8 cellular contexts compared by ENCODE assay signal in the genomic region with DNA sequence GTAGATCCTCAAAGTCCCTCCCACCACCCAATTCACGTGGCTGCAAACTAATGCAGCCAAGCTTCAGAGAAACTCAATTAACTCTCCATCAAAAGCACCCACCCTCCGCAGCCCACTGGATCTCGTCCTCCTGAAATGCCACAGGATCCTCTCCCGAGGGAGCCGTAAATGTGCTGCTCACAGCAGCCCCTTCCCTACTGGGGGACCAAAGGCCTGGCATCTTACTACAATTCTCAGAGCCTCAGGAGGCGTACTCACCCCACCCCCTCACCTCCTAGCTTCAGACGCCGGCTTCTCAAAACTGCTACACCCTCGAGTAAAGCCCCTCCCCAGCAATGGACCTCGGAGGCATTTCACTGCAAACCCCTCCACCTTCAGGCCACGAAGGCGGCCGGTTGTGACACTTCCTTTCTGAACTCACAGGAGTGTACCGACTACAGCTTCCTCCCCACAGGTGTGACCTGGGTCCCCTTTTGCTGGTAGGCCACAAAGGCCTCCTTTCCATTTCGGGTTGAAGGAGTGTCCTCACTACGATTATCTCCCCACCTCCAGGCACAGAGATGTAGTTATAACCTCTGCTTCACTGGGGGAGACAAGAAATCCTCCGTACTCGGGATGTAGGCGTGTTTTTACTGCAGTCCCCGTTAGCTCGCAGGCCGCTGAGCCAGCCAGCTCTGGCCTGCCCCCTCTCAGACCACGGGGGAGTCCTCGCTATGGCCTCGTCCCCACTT. TPM values are rescaled to one million over a fixed set of nuclear protein-coding genes. Genes with fewer than 3 reads are reported as not detected.
A peak's percentile ranks its signal among the peaks of the same experiment; 100 is the strongest.
DNase-seq lines count a peak whose midpoint lies in the region; ATAC-seq and TF ChIP-seq lines count a peak whose summit lies in the region.

No MANE protein-coding gene starts in this region.

- no peak for TF ChIP-seq CTCF in mesothelial cell of epicardium (IDR thresholded peaks at IDR 0.05; ENCODE audit: unreplicated experiment)

- peak overlapping the region; percentile 85 to 100 for H3K9ac ChIP-seq in duodenal mucosa (ENCODE audit: low read depth in 1 of 2, low read length in 2 of 2)

- DNase-seq in SHP77 treated with DMSO at 0.1 percent for 48 hours (lab: John Stamatoyannopoulos, UW), result peak; percentile 22
- no peak for DNase-seq in SHP77 (lab: John Stamatoyannopoulos, UW)
- DNase-seq in NCI-H460 (ENCODE audit: extremely low read depth, low read depth), result peak; percentile 6
- peak; percentile 77 for DNase-seq in activated CD4-positive, alpha-beta memory T cell treated with anti-CD3 and anti-CD28 coated beads for 36 hours
- peak in 1 of 2 experiments; percentile 42 for DNase-seq in mesothelial cell of epicardium (ENCODE audit: low spot score in 2 of 2, unreplicated experiment in 2 of 2)
- DNase-seq in stimulated activated CD8-positive, alpha-beta memory T cell treated with anti-CD3 and anti-CD28 coated beads, Interleukin-2, amount 100 ng/mL, for 48 hours (ENCODE audit: low read depth in 2 of 2), result peak; percentile 27 to 34

- POLR2A ChIA-PET in activated CD4-positive, alpha-beta memory T cell treated with anti-CD3 and anti-CD28 coated beads for 36 hours (lab: Charles Lee), result interaction anchor here (0.8 to 6.8 kb wide), 15 partner anchors 8 to 358 kb away, joined by 3 to 93 read pairs (median 4); partner anchors contain the start of genes CEP250, PHF20, RBM39 and SCAND1

- peak overlapping the region; percentile 97 for H3K27ac ChIP-seq in duodenal mucosa (ENCODE audit: low read depth, low read length)

- no peaks in the 10 kb centered on the region for H3K27me3 ChIP-seq in duodenal mucosa (ENCODE audit: control insufficient read depth in 1 of 2, insufficient read depth in 2 of 2, low read length in 2 of 2)

- H3K9me3 Mint-ChIP-seq in activated CD4-positive, alpha-beta memory T cell treated with anti-CD3 and anti-CD28 coated beads for 36 hours, result no peaks in the 10 kb centered on the region
- no peaks in the 10 kb centered on the region for H3K9me3 Mint-ChIP-seq in mesothelial cell of epicardium

- no peaks in the 10 kb centered on the region for H3K27me3 Mint-ChIP-seq in activated CD4-positive, alpha-beta memory T cell treated with anti-CD3 and anti-CD28 coated beads for 36 hours
- no peaks in the 10 kb centered on the region for H3K27me3 Mint-ChIP-seq in mesothelial cell of epicardium (ENCODE audit: low read depth)

- peaks cover 24% of the 10 kb centered on the region for H3K36me3 Mint-ChIP-seq in activated CD4-positive, alpha-beta memory T cell treated with anti-CD3 and anti-CD28 coated beads for 36 hours
- H3K36me3 Mint-ChIP-seq in mesothelial cell of epicardium, result peaks cover 4% of the 10 kb centered on the region

- peak overlapping the region; percentile 98 for H3K27ac Mint-ChIP-seq in activated CD4-positive, alpha-beta memory T cell treated with anti-CD3 and anti-CD28 coated beads for 36 hours
- peak overlapping the region; percentile 100 for H3K27ac Mint-ChIP-seq in mesothelial cell of epicardium

- intact Hi-C loops in activated CD4-positive, alpha-beta memory T cell treated with anti-CD3 and anti-CD28 coated beads for 36 hours (cut with micrococcal nuclease), result loop anchor here (2.0 to 5.0 kb wide), 6 partner anchors 35 to 362 kb away; partner anchors contain the start of genes CEP250, ERGIC3, NFS1 and PHF20

- peaks cover 45% of the 10 kb centered on the region for H3K4me1 Mint-ChIP-seq in activated CD4-positive, alpha-beta memory T cell treated with anti-CD3 and anti-CD28 coated beads for 36 hours (ENCODE audit: low read depth)
- H3K4me1 Mint-ChIP-seq in mesothelial cell of epicardium, result peaks cover 50% of the 10 kb centered on the region

- H3K4me3 Mint-ChIP-seq in activated CD4-positive, alpha-beta memory T cell treated with anti-CD3 and anti-CD28 coated beads for 36 hours, result peak overlapping the region; percentile 91
- H3K4me3 Mint-ChIP-seq in mesothelial cell of epicardium, result peak overlapping the region; percentile 95

- H3K9me3 ChIP-seq in duodenal mucosa (ENCODE audit: control insufficient read depth in 1 of 2, low read length in 2 of 2), result no peaks in the 10 kb centered on the region

- CTCF ChIA-PET in activated CD4-positive, alpha-beta memory T cell treated with anti-CD3 and anti-CD28 coated beads for 36 hours (lab: Charles Lee), result interaction anchor here (0.8 to 6.3 kb wide), 7 partner anchors 12 to 290 kb away, joined by 3 to 70 read pairs (median 5); partner anchors contain the start of genes NFS1, ROMO1, SCAND1 and SPAG4

- peak overlapping the region; percentile 80 to 100 for H3K4me3 ChIP-seq in duodenal mucosa (ENCODE audit: low read depth in 1 of 2, low read length in 2 of 2)

- ATAC-seq in HG02938 (IDR thresholded peaks at IDR 0.05; ENCODE audit: unreplicated experiment), result peak; percentile 29

- peaks cover under 1 to 4% of the 10 kb centered on the region in 2 donors for H3K36me3 ChIP-seq in duodenal mucosa (ENCODE audit: control insufficient read depth in 1 of 2, insufficient read depth in 2 of 2, low read length in 2 of 2)

- peaks cover 36 to 47% of the 10 kb centered on the region in 2 donors for H3K4me1 ChIP-seq in duodenal mucosa (ENCODE audit: control insufficient read depth in 1 of 2, insufficient read depth in 2 of 2, low read length in 2 of 2)

RNA-seq across cellular contexts. Expression of gene CPNE1, which starts 0.7 kb away (rescaled TPM):
- 92.2 and 109 TPM in 2 replicates for total RNA-seq in NCI-H460 (2014; rRNA removed; shearing (Covaris generic))
- polyA plus RNA-seq in NCI-H460 (2014; cell fraction: nucleus; rRNA removed), result 123 and 180 TPM in 2 replicates
- 100 to 1,000 TPM; 242 to 253 TPM for total RNA-seq in activated CD4-positive, alpha-beta memory T cell treated with anti-CD3 and anti-CD28 coated beads for 36 hours
- 221 to 246 TPM (median 238 TPM) in 3 replicates for total RNA-seq in mesothelial cell of epicardium

RNA-seq across cellular contexts. Expression of gene RBM12, which starts 0.7 kb away (rescaled TPM):
- 57.2 and 64.0 TPM in 2 replicates for total RNA-seq in NCI-H460 (2014; rRNA removed; shearing (Covaris generic))
- polyA plus RNA-seq in NCI-H460 (2014; cell fraction: nucleus; rRNA removed), result 53.3 and 76.6 TPM in 2 replicates
- 100 to 1,000 TPM; 110 to 114 TPM for total RNA-seq in activated CD4-positive, alpha-beta memory T cell treated with anti-CD3 and anti-CD28 coated beads for 36 hours
- total RNA-seq in mesothelial cell of epicardium, result 154 to 158 TPM (median 156 TPM) in 3 replicates

RNA-seq across cellular contexts. Expression of gene NFS1, which starts 35.2 kb away (rescaled TPM):
- total RNA-seq in NCI-H460 (2014; rRNA removed; shearing (Covaris generic)), result 92.8 and 101 TPM in 2 replicates
- polyA plus RNA-seq in NCI-H460 (2014; cell fraction: nucleus; rRNA removed), result 103 and 137 TPM in 2 replicates
- total RNA-seq in activated CD4-positive, alpha-beta memory T cell treated with anti-CD3 and anti-CD28 coated beads for 36 hours, result 10 to 100 TPM; 36.9 to 40.8 TPM
- total RNA-seq in mesothelial cell of epicardium, result 16.5 to 19.6 TPM (median 18.9 TPM) in 3 replicates

RNA-seq across cellular contexts. Expression of gene ROMO1, which starts 35.2 kb away (rescaled TPM):
- total RNA-seq in NCI-H460 (2014; rRNA removed; shearing (Covaris generic)), result 251 and 306 TPM in 2 replicates
- polyA plus RNA-seq in NCI-H460 (2014; cell fraction: nucleus; rRNA removed), result 67.4 and 180 TPM in 2 replicates
- total RNA-seq in activated CD4-positive, alpha-beta memory T cell treated with anti-CD3 and anti-CD28 coated beads for 36 hours, result 100 to 1,000 TPM; 141 to 142 TPM
- total RNA-seq in mesothelial cell of epicardium, result 105 to 107 TPM (median 105 TPM) in 3 replicates

RNA-seq across cellular contexts. Expression of gene SPAG4, which starts 48.3 kb away (rescaled TPM):
- 21.2 and 30.7 TPM in 2 replicates for total RNA-seq in NCI-H460 (2014; rRNA removed; shearing (Covaris generic))
- polyA plus RNA-seq in NCI-H460 (2014; cell fraction: nucleus; rRNA removed), result 11.7 and 13.7 TPM in 2 replicates
- 1 to 10 TPM; 7.5 to 9.4 TPM for total RNA-seq in activated CD4-positive, alpha-beta memory T cell treated with anti-CD3 and anti-CD28 coated beads for 36 hours
- 4.0 to 5.5 TPM (median 4.2 TPM) in 3 replicates for total RNA-seq in mesothelial cell of epicardium

Comparison
In these comparisons a context has a peak if more than half of its experiments do, and no peak if none do; other contexts are left out.
1. DNase-seq: peak in SHP77 treated with DMSO at 0.1 percent for 48 hours (single experiment), NCI-H460 (single experiment), activated CD4-positive, alpha-beta memory T cell treated with anti-CD3 and anti-CD28 coated beads for 36 hours (single experiment) and stimulated activated CD8-positive, alpha-beta memory T cell treated with anti-CD3 and anti-CD28 coated beads, Interleukin-2, amount 100 ng/mL, for 48 hours (2 of 2); none in SHP77 (0 of 2).